ENCODE assay signal across 1 cellular context in genomic region chr7:80134536-80135305, GRCh38.
TF ChIP-seq lines count a peak whose summit lies in the region.

Gene GNAI1 (plus strand): TSS chr7:80134831. CDS start chr7:80135161, 330 bp downstream.

TF ChIP-seq in GM12878, 131 proteins besides CTCF, POLR2A, EP300 and RAD21 (continued from another document):
- no peak for TF ChIP-seq ESRRA (IDR thresholded peaks at IDR 0.05; ENCODE audit: low read length)
- TF ChIP-seq MYB (IDR thresholded peaks at IDR 0.05; ENCODE audit: borderline replicate concordance, low read depth, low read length), result no peak
- no peak for TF ChIP-seq JUND (IDR thresholded peaks at IDR 0.05; ENCODE audit: low read depth, low read length)
- TF ChIP-seq RELB (IDR thresholded peaks at IDR 0.05; ENCODE audit: low read depth), result no peak
- no peak for TF ChIP-seq PAX8 (IDR thresholded peaks at IDR 0.05)
